1 cellular context compared by ENCODE assay signal in the genomic region with DNA sequence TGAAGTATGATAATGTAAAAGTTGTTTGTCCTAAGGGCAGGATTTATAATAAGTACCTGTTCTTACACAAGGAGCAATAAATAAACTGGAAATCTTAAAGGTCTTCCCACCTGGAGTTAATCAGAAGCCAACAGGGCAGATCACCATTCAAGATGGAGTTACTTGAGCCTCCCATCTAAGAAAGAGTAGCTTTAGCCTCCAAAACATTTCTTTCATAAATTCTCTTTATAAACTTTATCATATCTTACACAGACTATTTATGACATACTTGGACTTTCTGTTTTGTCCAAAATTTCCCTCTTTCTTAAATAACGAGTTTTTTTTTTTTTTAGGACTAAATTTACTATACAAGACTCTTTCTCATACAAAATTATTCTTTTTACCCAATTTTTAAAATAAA.
TF ChIP-seq lines count a peak whose summit lies in the region.

No MANE protein-coding gene starts in this region.

TF ChIP-seq in GM23338, 12 proteins besides CTCF, POLR2A, EP300 and RAD21 (continued from another document):
- no peak for TF ChIP-seq REST (IDR thresholded peaks at IDR 0.05; ENCODE audit: unreplicated experiment)
- TF ChIP-seq CREB1 (CRISPR knock-in tag; IDR thresholded peaks at IDR 0.05; ENCODE audit: low read depth): no peak
- TF ChIP-seq, protein P1, sequence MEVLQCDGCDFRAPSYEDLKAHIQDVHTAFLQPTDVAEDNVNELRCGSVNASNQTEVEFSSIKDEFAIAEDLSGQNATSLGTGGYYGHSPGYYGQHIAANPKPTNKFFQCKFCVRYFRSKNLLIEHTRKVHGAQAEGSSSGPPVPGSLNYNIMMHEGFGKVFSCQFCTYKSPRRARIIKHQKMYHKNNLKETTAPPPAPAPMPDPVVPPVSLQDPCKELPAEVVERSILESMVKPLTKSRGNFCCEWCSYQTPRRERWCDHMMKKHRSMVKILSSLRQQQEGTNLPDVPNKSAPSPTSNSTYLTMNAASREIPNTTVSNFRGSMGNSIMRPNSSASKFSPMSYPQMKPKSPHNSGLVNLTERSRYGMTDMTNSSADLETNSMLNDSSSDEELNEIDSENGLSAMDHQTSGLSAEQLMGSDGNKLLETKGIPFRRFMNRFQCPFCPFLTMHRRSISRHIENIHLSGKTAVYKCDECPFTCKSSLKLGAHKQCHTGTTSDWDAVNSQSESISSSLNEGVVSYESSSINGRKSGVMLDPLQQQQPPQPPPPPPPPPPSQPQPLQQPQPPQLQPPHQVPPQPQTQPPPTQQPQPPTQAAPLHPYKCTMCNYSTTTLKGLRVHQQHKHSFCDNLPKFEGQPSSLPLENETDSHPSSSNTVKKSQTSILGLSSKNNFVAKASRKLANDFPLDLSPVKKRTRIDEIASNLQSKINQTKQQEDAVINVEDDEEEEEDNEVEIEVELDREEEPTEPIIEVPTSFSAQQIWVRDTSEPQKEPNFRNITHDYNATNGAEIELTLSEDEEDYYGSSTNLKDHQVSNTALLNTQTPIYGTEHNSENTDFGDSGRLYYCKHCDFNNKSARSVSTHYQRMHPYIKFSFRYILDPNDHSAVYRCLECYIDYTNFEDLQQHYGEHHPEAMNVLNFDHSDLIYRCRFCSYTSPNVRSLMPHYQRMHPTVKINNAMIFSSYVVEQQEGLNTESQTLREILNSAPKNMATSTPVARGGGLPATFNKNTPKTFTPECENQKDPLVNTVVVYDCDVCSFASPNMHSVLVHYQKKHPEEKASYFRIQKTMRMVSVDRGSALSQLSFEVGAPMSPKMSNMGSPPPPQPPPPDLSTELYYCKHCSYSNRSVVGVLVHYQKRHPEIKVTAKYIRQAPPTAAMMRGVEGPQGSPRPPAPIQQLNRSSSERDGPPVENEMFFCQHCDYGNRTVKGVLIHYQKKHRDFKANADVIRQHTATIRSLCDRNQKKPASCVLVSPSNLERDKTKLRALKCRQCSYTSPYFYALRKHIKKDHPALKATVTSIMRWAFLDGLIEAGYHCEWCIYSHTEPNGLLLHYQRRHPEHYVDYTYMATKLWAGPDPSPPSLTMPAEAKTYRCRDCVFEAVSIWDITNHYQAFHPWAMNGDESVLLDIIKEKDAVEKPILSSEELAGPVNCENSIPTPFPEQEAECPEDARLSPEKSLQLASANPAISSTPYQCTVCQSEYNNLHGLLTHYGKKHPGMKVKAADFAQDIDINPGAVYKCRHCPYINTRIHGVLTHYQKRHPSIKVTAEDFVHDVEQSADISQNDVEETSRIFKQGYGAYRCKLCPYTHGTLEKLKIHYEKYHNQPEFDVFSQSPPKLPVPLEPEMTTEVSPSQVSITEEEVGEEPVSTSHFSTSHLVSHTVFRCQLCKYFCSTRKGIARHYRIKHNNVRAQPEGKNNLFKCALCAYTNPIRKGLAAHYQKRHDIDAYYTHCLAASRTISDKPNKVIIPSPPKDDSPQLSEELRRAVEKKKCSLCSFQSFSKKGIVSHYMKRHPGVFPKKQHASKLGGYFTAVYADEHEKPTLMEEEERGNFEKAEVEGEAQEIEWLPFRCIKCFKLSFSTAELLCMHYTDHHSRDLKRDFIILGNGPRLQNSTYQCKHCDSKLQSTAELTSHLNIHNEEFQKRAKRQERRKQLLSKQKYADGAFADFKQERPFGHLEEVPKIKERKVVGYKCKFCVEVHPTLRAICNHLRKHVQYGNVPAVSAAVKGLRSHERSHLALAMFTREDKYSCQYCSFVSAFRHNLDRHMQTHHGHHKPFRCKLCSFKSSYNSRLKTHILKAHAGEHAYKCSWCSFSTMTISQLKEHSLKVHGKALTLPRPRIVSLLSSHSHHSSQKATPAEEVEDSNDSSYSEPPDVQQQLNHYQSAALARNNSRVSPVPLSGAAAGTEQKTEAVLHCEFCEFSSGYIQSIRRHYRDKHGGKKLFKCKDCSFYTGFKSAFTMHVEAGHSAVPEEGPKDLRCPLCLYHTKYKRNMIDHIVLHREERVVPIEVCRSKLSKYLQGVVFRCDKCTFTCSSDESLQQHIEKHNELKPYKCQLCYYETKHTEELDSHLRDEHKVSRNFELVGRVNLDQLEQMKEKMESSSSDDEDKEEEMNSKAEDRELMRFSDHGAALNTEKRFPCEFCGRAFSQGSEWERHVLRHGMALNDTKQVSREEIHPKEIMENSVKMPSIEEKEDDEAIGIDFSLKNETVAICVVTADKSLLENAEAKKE (CRISPR knock-in tag; IDR thresholded peaks at IDR 0.05): no peak
- no peak for TF ChIP-seq POLR2AphosphoS5 (IDR thresholded peaks at IDR 0.05; ENCODE audit: low read depth)
TF ChIP-seq in GM23338: peak in this region for 0.
